11 cellular contexts compared by ENCODE assay signal in the genomic region with DNA sequence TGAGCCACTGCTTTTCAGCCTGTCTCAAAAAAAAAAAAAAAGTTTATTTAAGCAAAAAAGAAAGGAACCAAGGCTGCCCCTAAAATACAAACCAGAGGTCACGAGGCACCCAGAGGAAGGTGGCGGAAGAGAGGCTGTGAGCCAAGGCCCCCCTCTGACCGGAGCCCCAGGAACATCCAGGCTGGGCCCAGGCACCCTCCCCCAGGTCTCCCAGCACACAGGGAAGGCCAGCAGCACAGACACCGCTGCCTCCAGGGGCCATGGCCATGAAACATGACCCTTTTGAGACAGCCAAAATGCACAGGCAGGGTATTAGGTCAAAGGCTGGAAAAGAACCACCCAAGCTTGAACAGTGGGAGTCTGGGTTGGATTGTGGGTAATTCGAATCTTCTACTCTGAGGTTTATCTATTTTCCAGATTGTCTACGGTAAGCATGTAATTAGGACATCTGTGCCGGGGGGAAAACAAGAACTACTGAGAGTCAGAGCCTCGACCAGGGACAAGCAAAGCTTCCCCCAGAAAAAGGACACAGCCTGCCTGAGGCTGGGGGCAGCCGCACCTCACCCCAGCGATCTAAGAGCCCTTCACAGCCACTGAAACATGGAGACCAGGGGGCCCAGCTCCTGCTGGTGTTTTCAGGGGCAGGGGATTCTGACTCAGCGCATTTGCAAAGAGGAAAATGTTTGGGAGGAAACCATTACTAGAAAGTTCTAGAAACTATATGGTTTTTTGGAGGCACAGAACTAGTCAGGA. TPM values are rescaled to one million over a fixed set of nuclear protein-coding genes. Genes with fewer than 3 reads are reported as not detected.
A peak's percentile ranks its signal among the peaks of the same experiment; 100 is the strongest.
DNase-seq lines count a peak whose midpoint lies in the region; FAIRE-seq and TF ChIP-seq lines count a peak whose summit lies in the region.
"Had no signal": no experiment of that assay in that cellular context is flagged by ENCODE, and none has a peak within 500 bp of the region (broad histone marks: within the 10 kb centered on the region; RNA-seq: fewer than 3 reads in every experiment).

No MANE protein-coding gene starts in this region.

- DNase-seq in astrocyte (ENCODE audit: low read depth) (no peak), spleen (no peak), NCI-H510A treated with DMSO at 0.1 percent for 48 hours (lab: John Stamatoyannopoulos, UW) (no peak), NOMO-1 (lab: John Stamatoyannopoulos, UW; ENCODE audit: unreplicated experiment in 2 of 2) (no peak)
- DNase-seq in T-helper 2 cell treated with Interferon-gamma antibody and Interleukin-4, amounts not matched to agents 5 μg/mL and 100 μg/mL, for 36 hours (ENCODE audit: low spot score) = no peak
- DNase-seq: Kasumi-1, midbrain, NCI-H2029 treated with DMSO at 0.1 percent for 48 hours had no signal

- H4K20me1 ChIP-seq in astrocyte (ENCODE audit: insufficient read depth, low read length) = no peaks in the 10 kb centered on the region

- H3K9me3 Mint-ChIP-seq in astrocyte (ENCODE audit: unreplicated experiment) = peaks cover 2% of the 10 kb centered on the region
- H3K9me3 Mint-ChIP-seq in T-helper 2 cell treated with Interferon-gamma antibody and Interleukin-4, amounts not matched to agents 5 μg/mL and 100 μg/mL, for 36 hours = no peaks in the 10 kb centered on the region

- H3K36me3 ChIP-seq in HUES6 (ENCODE audit: control insufficient read depth, insufficient read depth, low read length) (no peaks in the 10 kb centered on the region), astrocyte (ENCODE audit: insufficient read depth, low read length) (no peaks in the 10 kb centered on the region), liver (ENCODE audit: control insufficient read depth in 4 of 4, insufficient read depth in 3 of 4, low read depth in 1 of 4, low read length in 3 of 4) (peaks cover 0 to 2% (median 0%) of the 10 kb centered on the region in 4 donors), spleen (peaks cover 0 to 5% (median 0%) of the 10 kb centered on the region in 6 donors)

- H3K27ac Mint-ChIP-seq in astrocyte (ENCODE audit: unreplicated experiment) = peak overlapping the region; percentile 90
- no peak overlapping the region for H3K27ac Mint-ChIP-seq in T-helper 2 cell treated with Interferon-gamma antibody and Interleukin-4, amounts not matched to agents 5 μg/mL and 100 μg/mL, for 36 hours

- H3K27me3 Mint-ChIP-seq in astrocyte (ENCODE audit: low read depth, unreplicated experiment) = no peaks in the 10 kb centered on the region
- no peaks in the 10 kb centered on the region for H3K27me3 Mint-ChIP-seq in T-helper 2 cell treated with Interferon-gamma antibody and Interleukin-4, amounts not matched to agents 5 μg/mL and 100 μg/mL, for 36 hours (ENCODE audit: low read depth)

- H3K9ac ChIP-seq in HUES6 (ENCODE audit: low read length) = peak overlapping the region; percentile 31
- no peak overlapping the region for H3K9ac ChIP-seq in astrocyte (ENCODE audit: low read length)
- H3K9ac ChIP-seq in liver (ENCODE audit: low read depth in 1 of 2, low read length in 2 of 2) = no peak overlapping the region

- TF ChIP-seq POLR2A in spleen (IDR thresholded peaks at IDR 0.05) = no peak

- H3K4me1 ChIP-seq in HUES6 (ENCODE audit: control insufficient read depth, insufficient read depth, low read length) (peaks cover 22% of the 10 kb centered on the region), astrocyte (ENCODE audit: insufficient read depth, low read length) (peaks cover 9% of the 10 kb centered on the region), liver (ENCODE audit: control insufficient read depth in 4 of 4, insufficient read depth in 4 of 4, low read length in 3 of 4) (no peaks in the 10 kb centered on the region), spleen (peaks cover 0 to 23% (median 15%) of the 10 kb centered on the region in 6 donors)
- H3K4me1 ChIP-seq: body of pancreas had no signal

- H3K36me3 Mint-ChIP-seq in astrocyte (ENCODE audit: low read depth, unreplicated experiment) = no peaks in the 10 kb centered on the region
- H3K36me3 Mint-ChIP-seq in T-helper 2 cell treated with Interferon-gamma antibody and Interleukin-4, amounts not matched to agents 5 μg/mL and 100 μg/mL, for 36 hours (ENCODE audit: low read depth) = no peaks in the 10 kb centered on the region

- FAIRE-seq in astrocyte (lab: Jason Lieb, UNC) = no peak

- 77% methylated on average over 11 of the region's 11 CpGs for WGBS in liver
- WGBS in spleen, 5 donors = 66 to 75% (median 72%) methylated on average over 11 of the region's 11 CpGs

- H2AFZ ChIP-seq in astrocyte (ENCODE audit: low read depth, low read length) = no peak overlapping the region

- peak in 1 of 2 donors; percentile 3 for TF ChIP-seq RAD21 in liver (IDR thresholded peaks at IDR 0.05)

- H3K27me3 ChIP-seq in HUES6 (ENCODE audit: control insufficient read depth, insufficient read depth, low read length) (no peaks in the 10 kb centered on the region), astrocyte (ENCODE audit: insufficient read depth, low read length) (no peaks in the 10 kb centered on the region), liver (ENCODE audit: control insufficient read depth in 4 of 4, insufficient read depth in 4 of 4, low read length in 3 of 4) (no peaks in the 10 kb centered on the region), spleen (replicated peaks in 1 of 7) (no peaks in the 10 kb centered on the region)
- H3K27me3 ChIP-seq: body of pancreas had no signal

- no peaks in the 10 kb centered on the region for H3K79me2 ChIP-seq in astrocyte (ENCODE audit: insufficient read depth, low read length)

- H3K4me3 Mint-ChIP-seq in astrocyte (ENCODE audit: unreplicated experiment) = no peak overlapping the region
- H3K4me3 Mint-ChIP-seq in T-helper 2 cell treated with Interferon-gamma antibody and Interleukin-4, amounts not matched to agents 5 μg/mL and 100 μg/mL, for 36 hours = no peak overlapping the region

- no peak overlapping the region for H3K4me3 ChIP-seq in HUES6 (ENCODE audit: low read depth, low read length)
- H3K4me3 ChIP-seq in astrocyte (ENCODE audit: insufficient read depth, low read depth, low read length) = no peak overlapping the region
- H3K4me3 ChIP-seq in liver (ENCODE audit: low read depth in 1 of 3, low read length in 3 of 3) = no peak overlapping the region
- no peak overlapping the region for H3K4me3 ChIP-seq in spleen
- H3K4me3 ChIP-seq: body of pancreas had no signal

- peaks cover 6% of the 10 kb centered on the region for H3K4me1 Mint-ChIP-seq in astrocyte (ENCODE audit: low read depth, unreplicated experiment)
- H3K4me1 Mint-ChIP-seq in T-helper 2 cell treated with Interferon-gamma antibody and Interleukin-4, amounts not matched to agents 5 μg/mL and 100 μg/mL, for 36 hours (ENCODE audit: low read depth) = peaks cover 4% of the 10 kb centered on the region

- intact Hi-C loops in spleen (cut with DNase I; ENCODE audit: low total_unique reads) = no loop called here

- H3K27ac ChIP-seq in HUES6 (ENCODE audit: low read depth, low read length) (peak overlapping the region; percentile 50; the same call in 1 of the 2 replicates), astrocyte (ENCODE audit: low read depth, low read length) (no peak overlapping the region), liver (ENCODE audit: low read depth in 1 of 2, low read length in 2 of 2) (peak overlapping the region; percentile 23 to 43), spleen (peak overlapping the region in 7 of 8 donors; percentile 8 to 73 (median 65))

- H3K9me3 ChIP-seq in HUES6 (ENCODE audit: control insufficient read depth, insufficient read depth, low read depth, low read length) (peaks cover 2% of the 10 kb centered on the region; the same call in 1 of the 2 replicates), astrocyte (ENCODE audit: insufficient read depth, low read depth, low read length) (no peaks in the 10 kb centered on the region), liver (ENCODE audit: control insufficient read depth in 4 of 4, low read length in 3 of 4) (no peaks in the 10 kb centered on the region), spleen (no peaks in the 10 kb centered on the region)
- H3K9me3 ChIP-seq: body of pancreas had no signal

- TF ChIP-seq CTCF in astrocyte (IDR thresholded peaks at IDR 0.05; ENCODE audit: insufficient read depth, low read depth, low read length) (no peak), liver (IDR thresholded peaks at IDR 0.05; ENCODE audit: low read depth, low read length, missing input control) (no peak), spleen (IDR thresholded peaks at IDR 0.05 in 8 of 11, conservative IDR thresholded peaks at IDR 0.05 in 3 of 11) (no peak)

- H3K4me2 ChIP-seq in astrocyte (ENCODE audit: low read length) = no peak overlapping the region

TF ChIP-seq in liver, 16 proteins besides CTCF, POLR2A, EP300 and RAD21:
- peak; percentile 29 for TF ChIP-seq YY1 (IDR thresholded peaks at IDR 0.05)
- TF ChIP-seq NR2F2 (IDR thresholded peaks at IDR 0.05) = peak; percentile 69
- TF ChIP-seq HNF4G (IDR thresholded peaks at IDR 0.05) = no peak

RNA-seq across cellular contexts. Expression of gene PEX11G, which starts 8.4 kb away (rescaled TPM):
- 1.7 and 2.2 TPM in 2 replicates for total RNA-seq in astrocyte
- 1 to 10 TPM; 1.9 to 7.7 TPM for total RNA-seq in liver
- 10 to 100 TPM in 1 of 2 donors, 1 to 10 TPM in 1; 8.6 to 10.9 TPM for polyA plus RNA-seq in liver
- 1 to 10 TPM; 2.3 to 9.6 (median 5.2) TPM for total RNA-seq in spleen
- 1 to 10 TPM; 3.4 to 7.8 (median 4.0) TPM for polyA plus RNA-seq in spleen

RNA-seq across cellular contexts. Expression of gene ZNF358, which starts 35.5 kb away (rescaled TPM):
- total RNA-seq in astrocyte (39.8 and 41.1 TPM in 2 replicates), liver (1 to 10 TPM; 5.7 to 9.5 TPM), spleen (10 to 100 TPM; 22.8 to 50.5 (median 43.6) TPM)
- polyA plus RNA-seq in liver (10 to 100 TPM; 15.6 to 18.2 TPM), spleen (10 to 100 TPM; 23.8 to 44.6 (median 30.6) TPM)

RNA-seq across cellular contexts. Expression of gene MCOLN1, which starts 42.0 kb away (rescaled TPM):
- total RNA-seq in astrocyte = 26.2 and 27.5 TPM in 2 replicates
- 10 to 100 TPM; 10.9 to 13.2 TPM for total RNA-seq in liver
- polyA plus RNA-seq in liver = 10 to 100 TPM; 14.1 to 17.0 TPM
- total RNA-seq in spleen = 100 to 1,000 TPM in 6 of 7 donors, 10 to 100 TPM in 1; 76.9 to 166 (median 131) TPM
- polyA plus RNA-seq in spleen = 100 to 1,000 TPM in 1 of 3 donors, 10 to 100 TPM in 2; 25.1 to 106 (median 68.5) TPM

RNA-seq across cellular contexts. Expression of gene PNPLA6, which starts 55.1 kb away (rescaled TPM):
- 81.9 and 90.2 TPM in 2 replicates for total RNA-seq in astrocyte
- 10 to 100 TPM; 33.0 to 68.4 TPM for total RNA-seq in liver
- polyA plus RNA-seq in liver = 10 to 100 TPM; 20.9 to 22.9 TPM
- 100 to 1,000 TPM; 125 to 225 (median 151) TPM for total RNA-seq in spleen
- 100 to 1,000 TPM in 2 of 3 donors, 10 to 100 TPM in 1; 51.0 to 142 (median 130) TPM for polyA plus RNA-seq in spleen
